In genomic region chr16:12110361-12111107, GRCh38 we compare ENCODE assay signal across 25 cellular contexts.
"Had no signal": no experiment of that assay in that cellular context is flagged by ENCODE, and none has a peak within 500 bp of the region (broad histone marks: within the 10 kb centered on the region; RNA-seq: fewer than 3 reads in every experiment).

No MANE protein-coding gene starts in this region.

- H3K4me1 ChIP-seq: left ventricle myocardium inferior, pancreas, psoas muscle, tibial nerve had no signal

- H3K36me3 ChIP-seq: left ventricle myocardium inferior, pancreas, WERI-Rb-1 had no signal

- H3K27ac ChIP-seq: left ventricle myocardium inferior, pancreas, psoas muscle, spleen, tibial nerve, WERI-Rb-1 had no signal

- H3K4me3 ChIP-seq: left ventricle myocardium inferior, pancreas, psoas muscle, spleen, tibial nerve had no signal

- DNase-seq: activated CD4-positive, alpha-beta T cell treated with anti-CD3 and anti-CD28 coated beads for 48 hours; activated CD4-positive, alpha-beta T cell treated with anti-CD3 and anti-CD28 coated beads, Interleukin-2, amount 50 U/mL, for 48 hours; activated CD8-positive, alpha-beta memory T cell treated with anti-CD3 and anti-CD28 coated beads for 24 hours; activated naive CD8-positive, alpha-beta T cell treated with anti-CD3 and anti-CD28 coated beads, Interleukin-2, amount 50 U/mL, for 24 hours; activated T-cell treated with anti-CD3 and anti-CD28 coated beads, Interleukin-2, amount 50 U/mL, for 1 hour; amygdala; cortex of kidney; effector memory CD8-positive, alpha-beta T cell; foreskin fibroblast; head of caudate nucleus; hippocampal formation; immature natural killer cell; left ventricle myocardium inferior; naive thymus-derived CD4-positive, alpha-beta T cell; nucleus accumbens; pancreas; psoas muscle; stimulated activated naive CD4-positive, alpha-beta T cell treated with Interleukin-2 at 50 U/mL for 16 hours; T-helper 17 cell; T1000; WERI-Rb-1 had no signal

- H3K9me3 ChIP-seq: left ventricle myocardium inferior, pancreas, psoas muscle, spleen, tibial nerve had no signal

- H3K27me3 ChIP-seq: pancreas, spleen, tibial nerve had no signal

- ATAC-seq: activated CD4-positive, CD25-positive, alpha-beta regulatory T cell treated with anti-CD3 and anti-CD28 coated beads, Interleukin-2, amount 50 U/mL, for 24 hours; activated naive CD8-positive, alpha-beta T cell treated with anti-CD3 and anti-CD28 coated beads, Interleukin-2, amount 50 U/mL, for 24 hours; effector memory CD8-positive, alpha-beta T cell; esophagus mucosa; naive thymus-derived CD4-positive, alpha-beta T cell; pancreas; psoas muscle; T-helper 17 cell had no signal
